Comparison of ENCODE assay signal across 8 cellular contexts in genomic region chr2:70142590-70143313, GRCh38. TPM values are rescaled to one million over a fixed set of nuclear protein-coding genes. Genes with fewer than 3 reads are reported as not detected.
A peak's percentile ranks its signal among the peaks of the same experiment; 100 is the strongest.
DNase-seq lines count a peak whose midpoint lies in the region; ATAC-seq and TF ChIP-seq lines count a peak whose summit lies in the region.

No MANE protein-coding gene starts in this region.

- H3K9me3 ChIP-seq in parathyroid adenoma (ENCODE audit: control insufficient read depth, low read length) (no peaks in the 10 kb centered on the region), tibial nerve (no peaks in the 10 kb centered on the region)

- H3K79me2 ChIP-seq in parathyroid adenoma, result no peaks in the 10 kb centered on the region

- no peaks in the 10 kb centered on the region for H3K9me3 Mint-ChIP-seq in activated naive CD8-positive, alpha-beta T cell treated with anti-CD3 and anti-CD28 coated beads, Interleukin-2, amount 10 ng/mL, durations not matched to agents 7 days and 5 days

- H3K9ac ChIP-seq in parathyroid adenoma, result no peak overlapping the region

- H3K4me3 ChIP-seq in parathyroid adenoma (ENCODE audit: low read depth, low read length), result peak overlapping the region; percentile 81
- H3K4me3 ChIP-seq in tibial nerve, result peak overlapping the region; percentile 50 to 89 (median 78)

- WGBS in tibial nerve, 2 donors, result 0% methylated on average over 26 to 43 of the region's 50 CpGs

- peak overlapping the region; percentile 98 for H3K27ac Mint-ChIP-seq in activated naive CD8-positive, alpha-beta T cell treated with anti-CD3 and anti-CD28 coated beads, Interleukin-2, amount 10 ng/mL, durations not matched to agents 7 days and 5 days

- peak; percentile 89 to 91 for TF ChIP-seq POLR2A in tibial nerve (IDR thresholded peaks at IDR 0.05)

- no peaks in the 10 kb centered on the region for H3K27me3 Mint-ChIP-seq in activated naive CD8-positive, alpha-beta T cell treated with anti-CD3 and anti-CD28 coated beads, Interleukin-2, amount 10 ng/mL, durations not matched to agents 7 days and 5 days

- DNase-seq in NCI-H1105 treated with DMSO at 0.1 percent for 48 hours (lab: John Stamatoyannopoulos, UW) (peak; percentile 97), SKM-1 treated with dmso at 0.1 percent for 144 hours (lab: John Stamatoyannopoulos, UW; ENCODE audit: unreplicated experiment) (peak; percentile 97), Right ventricle myocardium superior (peak; percentile 100), tibial nerve (ENCODE audit: low spot score in 2 of 2) (peak; percentile 98 to 99)
- peak; percentile 100 for DNase-seq in activated naive CD8-positive, alpha-beta T cell treated with anti-CD3 and anti-CD28 coated beads, Interleukin-2, amount 10 ng/mL, durations not matched to agents 7 days and 5 days

- peaks cover 52% of the 10 kb centered on the region for H3K4me1 Mint-ChIP-seq in activated naive CD8-positive, alpha-beta T cell treated with anti-CD3 and anti-CD28 coated beads, Interleukin-2, amount 10 ng/mL, durations not matched to agents 7 days and 5 days

- H3K4me1 ChIP-seq in parathyroid adenoma (peaks cover 19% of the 10 kb centered on the region), tibial nerve (peaks cover 0 to 23% (median 19%) of the 10 kb centered on the region in 4 donors)

- H3K4me2 ChIP-seq in parathyroid adenoma (ENCODE audit: low read length), result peak overlapping the region; percentile 91

- H3K27ac ChIP-seq in parathyroid adenoma, result peak overlapping the region; percentile 96
- peak overlapping the region; percentile 99 to 100 (median 100) for H3K27ac ChIP-seq in tibial nerve

- peak; percentile 100 for TF ChIP-seq EP300 in tibial nerve (IDR thresholded peaks at IDR 0.05)

- peak overlapping the region; percentile 89 for H3K4me3 Mint-ChIP-seq in activated naive CD8-positive, alpha-beta T cell treated with anti-CD3 and anti-CD28 coated beads, Interleukin-2, amount 10 ng/mL, durations not matched to agents 7 days and 5 days

- H3K36me3 Mint-ChIP-seq in activated naive CD8-positive, alpha-beta T cell treated with anti-CD3 and anti-CD28 coated beads, Interleukin-2, amount 10 ng/mL, durations not matched to agents 7 days and 5 days, result peaks cover 4% of the 10 kb centered on the region

- ATAC-seq in HG02759 (IDR thresholded peaks at IDR 0.05; ENCODE audit: unreplicated experiment) (peak; percentile 77), Right ventricle myocardium superior (ENCODE audit: poor library complexity) (peak; percentile 90)
- peak; percentile 69 for ATAC-seq in activated naive CD8-positive, alpha-beta T cell treated with anti-CD3 and anti-CD28 coated beads, Interleukin-2, amount 10 ng/mL, durations not matched to agents 7 days and 5 days (ENCODE audit: low read depth)

- H3K36me3 ChIP-seq in parathyroid adenoma (ENCODE audit: control insufficient read depth, insufficient read depth, low read length) (no peaks in the 10 kb centered on the region), tibial nerve (no peaks in the 10 kb centered on the region)

- intact Hi-C loops in Right ventricle myocardium superior (cut with DNase I), result loop anchor here (1.0 to 2.0 kb wide), 2 partner anchors 56 to 228 kb away; partner anchors contain the start of gene MXD1

- peak overlapping the region; percentile 78 for H2AFZ ChIP-seq in parathyroid adenoma

- peak; percentile 97 for TF ChIP-seq CTCF in GM12874 (IDR thresholded peaks at IDR 0.05; ENCODE audit: insufficient read depth, low read depth, low read length)
- TF ChIP-seq CTCF in parathyroid adenoma (IDR thresholded peaks at IDR 0.05), result peak; percentile 97
- TF ChIP-seq CTCF in tibial nerve (IDR thresholded peaks at IDR 0.05), result peak; percentile 93 to 100 (median 99)

- POLR2A ChIA-PET in activated naive CD8-positive, alpha-beta T cell treated with anti-CD3 and anti-CD28 coated beads, Interleukin-2, amount 10 ng/mL, durations not matched to agents 7 days and 5 days (lab: Charles Lee), result interaction anchor here (0.6 to 14.6 kb wide), 22 partner anchors 9 to 229 kb away, joined by 3 to 444 read pairs (median 5); partner anchors contain the start of genes C2orf42, MXD1, PCBP1 and SNRPG

- H3K27me3 ChIP-seq in parathyroid adenoma (ENCODE audit: control insufficient read depth, insufficient read depth, low read length) (no peaks in the 10 kb centered on the region), tibial nerve (no peaks in the 10 kb centered on the region)

RNA-seq across cellular contexts. Expression of gene C2orf42, which starts 48.1 kb away (rescaled TPM):
- 10 to 100 TPM; 30.9 to 33.8 TPM for total RNA-seq in activated naive CD8-positive, alpha-beta T cell treated with anti-CD3 and anti-CD28 coated beads, Interleukin-2, amount 10 ng/mL, durations not matched to agents 7 days and 5 days
- total RNA-seq in Right ventricle myocardium superior (13.6 TPM), tibial nerve (10 to 100 TPM; 14.4 to 18.6 (median 16.1) TPM)

RNA-seq across cellular contexts. Expression of gene PCBP1, which starts 55.5 kb away (rescaled TPM):
- 100 to 1,000 TPM; 459 to 467 TPM for total RNA-seq in activated naive CD8-positive, alpha-beta T cell treated with anti-CD3 and anti-CD28 coated beads, Interleukin-2, amount 10 ng/mL, durations not matched to agents 7 days and 5 days
- total RNA-seq in Right ventricle myocardium superior, result 201 TPM
- total RNA-seq in tibial nerve, result 100 to 1,000 TPM; 157 to 203 (median 188) TPM

Comparison
In these comparisons a context has a peak if more than half of its experiments do, and no peak if none do; other contexts are left out.
1. Peak in every context shown above with its lines: DNase-seq, ATAC-seq, H3K4me3 ChIP-seq and H3K27ac ChIP-seq.